ENCODE assay signal across 22 cellular contexts in genomic region chr15:80157215-80157614, GRCh38. TPM values are rescaled to one million over a fixed set of nuclear protein-coding genes. Genes with fewer than 3 reads are reported as not detected.
DNase-seq lines count a peak whose midpoint lies in the region; ATAC-seq, FAIRE-seq and TF ChIP-seq lines count a peak whose summit lies in the region.
"Had no signal": no experiment of that assay in that cellular context is flagged by ENCODE, and none has a peak within 500 bp of the region (broad histone marks: within the 10 kb centered on the region; RNA-seq: fewer than 3 reads in every experiment).

No MANE protein-coding gene starts in this region.

- H4K91ac ChIP-seq in IMR-90 (ENCODE audit: insufficient read depth, low read depth, low read length): no peak overlapping the region
- H4K91ac ChIP-seq in mesenchymal stem cell (ENCODE audit: low read length): peak overlapping the region; percentile 71

- H3K79me1 ChIP-seq in IMR-90 (ENCODE audit: low read depth in 1 of 2, low read length in 2 of 2): peaks cover 17 to 50% of the 10 kb centered on the region in 2 experiments
- peaks cover 35% of the 10 kb centered on the region for H3K79me1 ChIP-seq in mesenchymal stem cell (replicated peaks; ENCODE audit: low read length, poor library complexity, severe bottlenecking)

- peak overlapping the region in 1 of 2 experiments; percentile 17 for H2BK12ac ChIP-seq in mesenchymal stem cell (ENCODE audit: low read length in 2 of 2)

- peaks cover 26% of the 10 kb centered on the region for H3K9me1 ChIP-seq in IMR-90 (ENCODE audit: insufficient read depth, low read length)

- H4K20me1 ChIP-seq in BLaER1 (no peaks in the 10 kb centered on the region), IMR-90 (ENCODE audit: insufficient read depth, low read length) (no peaks in the 10 kb centered on the region)

- no peaks in the 10 kb centered on the region for H3K27me3 ChIP-seq in BLaER1
- H3K27me3 ChIP-seq in IMR-90 (ENCODE audit: control insufficient read depth, insufficient read depth, low read length): no peaks in the 10 kb centered on the region
- no peaks in the 10 kb centered on the region for H3K27me3 ChIP-seq in WERI-Rb-1 (ENCODE audit: insufficient read depth, low read depth, severe bottlenecking)
- no peaks in the 10 kb centered on the region for H3K27me3 ChIP-seq in mesenchymal stem cell (ENCODE audit: control insufficient read depth in 1 of 2, insufficient read depth in 1 of 2, low read length in 2 of 2)

- DNase-seq in IMR-90: no peak
- peak; percentile 30 for DNase-seq in WERI-Rb-1
- DNase-seq in mesenchymal stem cell: no peak
- no peak for DNase-seq in D721Med (ENCODE audit: insufficient read length, low spot score)
- no peak for DNase-seq in substantia nigra (lab: John Stamatoyannopoulos, UW)
- DNase-seq: CD4-positive, alpha-beta memory T cell; DMS53; EL; GF-D8; MM.1S; NCI-H1048; NCI-H1436; NCI-H2029; NCI-H2227 treated with DMSO at 0.1 percent for 48 hours; NCI-H510A; NCI-H748 treated with DMSO at 0.1 percent for 48 hours; PC-3; SHP77; SW 1271 had no signal

- no peak for TF ChIP-seq CTCF in IMR-90 (conservative IDR thresholded peaks at IDR 0.05; ENCODE audit: low read depth, low read length)
- no peak for TF ChIP-seq CTCF in WERI-Rb-1 (IDR thresholded peaks at IDR 0.05; ENCODE audit: low read depth, low read length)
- no peak for TF ChIP-seq CTCF in D721Med (IDR thresholded peaks at IDR 0.05; ENCODE audit: insufficient read depth, missing control alignments)

- H3K36me3 ChIP-seq in BLaER1: peaks cover 20% of the 10 kb centered on the region
- peaks cover 10% of the 10 kb centered on the region for H3K36me3 ChIP-seq in IMR-90 (ENCODE audit: control insufficient read depth, insufficient read depth, low read length)
- H3K36me3 ChIP-seq in WERI-Rb-1: no peaks in the 10 kb centered on the region
- peaks cover 26 to 30% of the 10 kb centered on the region in 2 experiments for H3K36me3 ChIP-seq in mesenchymal stem cell (ENCODE audit: control insufficient read depth in 1 of 2, insufficient read depth in 2 of 2, low read depth in 1 of 2, low read length in 2 of 2)

- no peak overlapping the region for H3K14ac ChIP-seq in IMR-90 (replicated peaks; ENCODE audit: low read depth, low read length)
- no peak overlapping the region for H3K14ac ChIP-seq in mesenchymal stem cell (ENCODE audit: low read length in 2 of 2)

- no peak overlapping the region for H3K4ac ChIP-seq in IMR-90 (ENCODE audit: low read depth, low read length)
- peak overlapping the region in 1 of 2 experiments; percentile 61 for H3K4ac ChIP-seq in mesenchymal stem cell (ENCODE audit: low read depth in 1 of 2, low read length in 2 of 2)

- POLR2A ChIA-PET in IMR-90 (lab: Charles Lee; ENCODE audit: unreplicated experiment): no interaction called here

- H3K23ac ChIP-seq in IMR-90 (ENCODE audit: low read depth, low read length) (no peak overlapping the region), mesenchymal stem cell (ENCODE audit: low read length in 2 of 2) (no peak overlapping the region)

- H3K27ac ChIP-seq in BLaER1 (no peak overlapping the region), IMR-90 (ENCODE audit: insufficient read depth, low read length) (no peak overlapping the region), WERI-Rb-1 (no peak overlapping the region), mesenchymal stem cell (ENCODE audit: low read length, poor library complexity, severe bottlenecking) (no peak overlapping the region), substantia nigra (ENCODE audit: low read depth, low read length, poor library complexity, severe bottlenecking) (no peak overlapping the region)
- H3K27ac ChIP-seq: SK-N-MC had no signal

- in situ Hi-C loops in IMR-90 (cut with MboI; ENCODE audit: low sequenced_read_pairs): no loop called here

- H3K9me3 ChIP-seq in BLaER1 (no peaks in the 10 kb centered on the region), IMR-90 (ENCODE audit: control insufficient read depth, insufficient read depth, low read length) (no peaks in the 10 kb centered on the region), WERI-Rb-1 (ENCODE audit: severe bottlenecking) (no peaks in the 10 kb centered on the region), mesenchymal stem cell (ENCODE audit: control insufficient read depth, low read length) (no peaks in the 10 kb centered on the region)

- H3K4me2 ChIP-seq in BLaER1 (peak overlapping the region; percentile 22; the same call in 1 of the 2 replicates), IMR-90 (ENCODE audit: low read depth, low read length) (no peak overlapping the region), mesenchymal stem cell (ENCODE audit: low read length, poor library complexity, severe bottlenecking) (no peak overlapping the region)

- H3K4me3 ChIP-seq in BLaER1 (no peak overlapping the region), IMR-90 (ENCODE audit: insufficient read depth, low read depth, low read length) (no peak overlapping the region), WERI-Rb-1 (ENCODE audit: low read depth, low read length) (no peak overlapping the region), mesenchymal stem cell (ENCODE audit: insufficient read depth in 1 of 2, low read depth in 1 of 2, low read length in 2 of 2) (no peak overlapping the region)
- H3K4me3 ChIP-seq: SK-N-MC had no signal

- H2BK15ac ChIP-seq in IMR-90 (ENCODE audit: low read depth, low read length): no peak overlapping the region
- H2BK15ac ChIP-seq in mesenchymal stem cell (ENCODE audit: low read depth, poor library complexity, severe bottlenecking): peak overlapping the region; percentile 17

- ATAC-seq in IMR-90 (ENCODE audit: low read depth) (no peak), GM18505 (IDR thresholded peaks at IDR 0.05; ENCODE audit: unreplicated experiment) (no peak)
- ATAC-seq: PC-3 had no signal

- H4K8ac ChIP-seq in IMR-90 (ENCODE audit: low read depth in 2 of 2, low read length in 2 of 2): no peak overlapping the region
- H4K8ac ChIP-seq in mesenchymal stem cell (ENCODE audit: low read length): peak overlapping the region; percentile 70

- no CpG with 5 or more reads among the region's 5 CpGs for WGBS in IMR-90 (ENCODE audit: extremely low coverage in 2 of 2, insufficient read length in 1 of 2), 2 experiments
- 96% methylated on average over 5 of the region's 5 CpGs for WGBS in mesenchymal stem cell

- H3K18ac ChIP-seq in IMR-90 (ENCODE audit: low read depth, low read length) (no peak overlapping the region), mesenchymal stem cell (ENCODE audit: low read depth in 1 of 2, low read length in 2 of 2) (peak overlapping the region; percentile 3 to 41)

- H4K5ac ChIP-seq in IMR-90 (ENCODE audit: low read depth, low read length): no peak overlapping the region

- no peak overlapping the region for H2BK20ac ChIP-seq in IMR-90 (ENCODE audit: low read depth, low read length)

- peak overlapping the region; percentile 36; the same call in 1 of the 2 replicates for H2AK5ac ChIP-seq in IMR-90 (ENCODE audit: low read depth, low read length)
- no peak overlapping the region for H2AK5ac ChIP-seq in mesenchymal stem cell (ENCODE audit: low read length, severe bottlenecking)

- H2BK120ac ChIP-seq in IMR-90 (ENCODE audit: low read depth, low read length) (no peak overlapping the region), mesenchymal stem cell (ENCODE audit: low read depth, low read length) (no peak overlapping the region)

- TF ChIP-seq POLR2A in IMR-90 (IDR thresholded peaks at IDR 0.05; ENCODE audit: low read depth, low read length) (no peak), GM18505 (IDR thresholded peaks at IDR 0.05; ENCODE audit: borderline replicate concordance, extremely low read depth, insufficient read depth, insufficient read length) (no peak)

- H3K4me1 ChIP-seq in BLaER1 (peaks cover 59% of the 10 kb centered on the region), IMR-90 (ENCODE audit: control insufficient read depth, insufficient read depth, low read length) (peaks cover 29% of the 10 kb centered on the region), mesenchymal stem cell (ENCODE audit: control insufficient read depth, insufficient read depth, low read depth, low read length) (peaks cover 26% of the 10 kb centered on the region)

- no peak for FAIRE-seq in D721Med (lab: Jason Lieb, UNC)

- BruUV-seq in IMR-90 (replicated peaks; lab: Mats Ljungman, UMichigan): no TSS peak

- H3K9ac ChIP-seq in BLaER1: no peak overlapping the region
- no peak overlapping the region for H3K9ac ChIP-seq in IMR-90 (ENCODE audit: low read depth, low read length)
- no peak overlapping the region for H3K9ac ChIP-seq in mesenchymal stem cell (ENCODE audit: low read length)

- TF ChIP-seq RAD21 in IMR-90 (IDR thresholded peaks at IDR 0.05; ENCODE audit: low read length): no peak

- H2BK5ac ChIP-seq in IMR-90 (ENCODE audit: low read depth, low read length, poor library complexity, severe bottlenecking) (no peak overlapping the region), mesenchymal stem cell (ENCODE audit: low read depth, low read length, poor library complexity, severe bottlenecking) (no peak overlapping the region)

- no peak overlapping the region for H3K56ac ChIP-seq in IMR-90 (ENCODE audit: extremely low read depth, insufficient read depth, low read length)

- no peak overlapping the region for H2AK9ac ChIP-seq in IMR-90 (replicated peaks; ENCODE audit: low read depth, low read length, poor library complexity)

- dilution Hi-C loops in IMR-90 (cut with HindIII; ENCODE audit: low sequenced_read_pairs, unreplicated experiment): no loop called here

- intact Hi-C loops in IMR-90 (cut with micrococcal nuclease): no loop called here

- no peak overlapping the region for H2AFZ ChIP-seq in IMR-90 (replicated peaks; ENCODE audit: low read length, poor library complexity)
- H2AFZ ChIP-seq in mesenchymal stem cell (ENCODE audit: low read depth, low read length): no peak overlapping the region

- CTCF ChIA-PET in IMR-90 (lab: Yijun Ruan, JAX): interaction anchor here (1.1 kb wide), 1 partner anchor 67 kb away, joined by 3 read pairs; no protein-coding TSS in a partner anchor

TF ChIP-seq in IMR-90, 13 proteins besides CTCF, POLR2A, EP300 and RAD21 (continues in another document):
- TF ChIP-seq NFE2L2 (IDR thresholded peaks at IDR 0.05; ENCODE audit: low read depth, low read length): no peak
- TF ChIP-seq ELK1 (IDR thresholded peaks at IDR 0.05; ENCODE audit: borderline replicate concordance, low read depth, low read length): no peak
- no peak for TF ChIP-seq SMC3 (IDR thresholded peaks at IDR 0.05; ENCODE audit: low read depth, low read length)

RNA-seq across cellular contexts. Expression of gene FAH, which starts 4.4 kb away (rescaled TPM):
- 36.9 and 48.6 TPM in 2 replicates for total RNA-seq in IMR-90 (2012; rRNA removed)
- polyA plus RNA-seq in IMR-90 (2012; rRNA removed): 43.1 and 50.6 TPM in 2 replicates
- polyA plus RNA-seq in IMR-90 (2012; cell fraction: cytosol; rRNA removed): 45.3 and 59.7 TPM in 2 replicates
- polyA plus RNA-seq in IMR-90 (2012; cell fraction: nucleus; rRNA removed; ENCODE audit: low replicate concordance): 75.0 and 78.4 TPM in 2 replicates
- polyA plus RNA-seq in mesenchymal stem cell (2013, experiment 1 of 2): 41.7 TPM
- 41.9 TPM for polyA plus RNA-seq in mesenchymal stem cell (2013, experiment 2 of 2)
